8 cellular contexts compared by ENCODE assay signal in the genomic region with DNA sequence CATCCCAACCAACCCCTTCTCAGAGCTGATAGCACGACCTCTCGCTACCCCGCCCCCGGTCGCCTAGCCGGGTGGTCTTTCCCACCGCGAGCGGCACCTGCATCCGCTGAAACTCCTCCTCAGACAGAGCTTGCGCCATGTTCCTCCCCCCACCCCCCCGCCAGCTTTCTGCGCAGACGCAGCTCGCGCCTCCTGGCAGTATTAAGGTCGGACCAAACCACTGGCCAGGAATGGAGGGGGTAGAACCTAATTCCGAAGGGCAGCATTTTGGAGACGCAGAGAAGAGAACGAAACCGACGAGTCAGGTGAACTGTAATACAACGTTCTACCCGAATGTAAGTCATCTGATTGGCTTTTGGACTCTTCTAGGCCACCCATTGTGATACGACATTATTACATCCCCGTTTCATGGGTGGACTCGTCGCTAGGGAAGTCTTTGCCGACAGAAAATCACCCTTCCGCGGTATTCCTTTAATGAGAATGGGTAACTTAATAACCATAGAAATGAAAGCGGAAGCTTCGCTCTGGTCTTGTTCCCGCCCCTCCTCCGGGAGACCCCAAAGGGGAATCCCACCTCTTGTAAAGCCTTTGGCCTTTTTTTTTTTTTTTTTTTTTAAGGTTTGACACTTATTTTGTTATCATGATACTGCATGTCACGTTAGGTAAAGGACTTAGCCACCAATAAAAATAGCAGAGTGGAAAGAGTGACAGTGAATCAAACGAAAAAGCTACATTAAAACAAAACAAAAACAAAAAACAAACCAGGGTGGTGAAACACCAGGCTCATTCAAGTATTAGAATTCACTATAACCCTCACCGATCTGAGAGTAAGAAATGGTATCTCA. TPM values are rescaled to one million over a fixed set of nuclear protein-coding genes. Genes with fewer than 3 reads are reported as not detected.
DNase-seq lines count a peak whose midpoint lies in the region; ATAC-seq and TF ChIP-seq lines count a peak whose summit lies in the region.

A gene with protein sequence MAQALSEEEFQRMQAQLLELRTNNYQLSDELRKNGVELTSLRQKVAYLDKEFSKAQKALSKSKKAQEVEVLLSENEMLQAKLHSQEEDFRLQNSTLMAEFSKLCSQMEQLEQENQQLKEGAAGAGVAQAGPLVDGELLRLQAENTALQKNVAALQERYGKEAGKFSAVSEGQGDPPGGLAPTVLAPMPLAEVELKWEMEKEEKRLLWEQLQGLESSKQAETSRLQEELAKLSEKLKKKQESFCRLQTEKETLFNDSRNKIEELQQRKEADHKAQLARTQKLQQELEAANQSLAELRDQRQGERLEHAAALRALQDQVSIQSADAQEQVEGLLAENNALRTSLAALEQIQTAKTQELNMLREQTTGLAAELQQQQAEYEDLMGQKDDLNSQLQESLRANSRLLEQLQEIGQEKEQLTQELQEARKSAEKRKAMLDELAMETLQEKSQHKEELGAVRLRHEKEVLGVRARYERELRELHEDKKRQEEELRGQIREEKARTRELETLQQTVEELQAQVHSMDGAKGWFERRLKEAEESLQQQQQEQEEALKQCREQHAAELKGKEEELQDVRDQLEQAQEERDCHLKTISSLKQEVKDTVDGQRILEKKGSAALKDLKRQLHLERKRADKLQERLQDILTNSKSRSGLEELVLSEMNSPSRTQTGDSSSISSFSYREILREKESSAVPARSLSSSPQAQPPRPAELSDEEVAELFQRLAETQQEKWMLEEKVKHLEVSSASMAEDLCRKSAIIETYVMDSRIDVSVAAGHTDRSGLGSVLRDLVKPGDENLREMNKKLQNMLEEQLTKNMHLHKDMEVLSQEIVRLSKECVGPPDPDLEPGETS (minus strand): TSS at position 174 of the 845 bp plus-strand sequence. CDS start 35 bp downstream, at position 139.

- intact Hi-C loops in Panc1 (cut with micrococcal nuclease; ENCODE audit: unreplicated experiment), result no loop called here

- H3K36me3 ChIP-seq in Panc1 (ENCODE audit: control insufficient read depth, insufficient read depth, low read length) (no peaks in the 10 kb centered on the region), muscle layer of duodenum (ENCODE audit: control insufficient read depth in 1 of 2, insufficient read depth in 2 of 2, low read length in 2 of 2) (peaks cover 4 to 11% of the 10 kb centered on the region in 2 donors)

- BruUV-seq in Panc1 (replicated peaks; lab: Mats Ljungman, UMichigan), result no TSS peak

- H3K4me3 ChIP-seq in Jurkat, Clone E6-1 (ENCODE audit: low read length), result peak within 1 kb of the TSS; percentile 88
- peak within 1 kb of the TSS; percentile 94 to 99 for H3K4me3 ChIP-seq in Panc1 (ENCODE audit: low read depth in 2 of 2, low read length in 2 of 2)
- peak within 1 kb of the TSS; percentile 79 to 83 for H3K4me3 ChIP-seq in muscle layer of duodenum (ENCODE audit: low read depth in 1 of 2, low read length in 2 of 2)

- no peaks in the 10 kb centered on the region for H3K9me3 Mint-ChIP-seq in activated T-cell treated with anti-CD3 and anti-CD28 coated beads, Interleukin-2, amount 50 U/mL, for 4 hours

- in situ Hi-C loops in Panc1 (cut with HindIII; ENCODE audit: low pct_unique_long_range_greater_than_20kb, low sequenced_read_pairs), result no loop called here

- POLR2A ChIA-PET in Panc1 (lab: Charles Lee), result interaction anchor here (0.5 to 1.0 kb wide), 4 partner anchors 30 to 81 kb away, joined by 3 to 15 read pairs (median 5); a partner anchor contains a TSS

- peak; percentile 82 for DNase-seq in DMS114 treated with DMSO at 0.1 percent for 48 hours (lab: John Stamatoyannopoulos, UW; ENCODE audit: unreplicated experiment)
- peak; percentile 95 for DNase-seq in Jurkat, Clone E6-1 (ENCODE audit: low read depth, low spot score)
- peak; percentile 67 for DNase-seq in Panc1 (ENCODE audit: low read depth, low spot score)
- DNase-seq in activated T-cell treated with anti-CD3 and anti-CD28 coated beads, Interleukin-2, amount 50 U/mL, for 4 hours, result peak; percentile 71
- peak; percentile 64 for DNase-seq in stimulated activated CD8-positive, alpha-beta memory T cell treated with anti-CD3 and anti-CD28 coated beads, Interleukin-7, amount 100 ng/mL, for 4 hours (ENCODE audit: low read depth in 2 of 2)

- H3K4me1 Mint-ChIP-seq in activated T-cell treated with anti-CD3 and anti-CD28 coated beads, Interleukin-2, amount 50 U/mL, for 4 hours (ENCODE audit: low read depth), result peaks cover 33% of the 10 kb centered on the region

- H3K27me3 ChIP-seq in Panc1 (ENCODE audit: control insufficient read depth, insufficient read depth, low read length), result no peaks in the 10 kb centered on the region
- H3K27me3 ChIP-seq in muscle layer of duodenum (ENCODE audit: low read depth, low read length), result no peaks in the 10 kb centered on the region

- ATAC-seq in GM21529 (IDR thresholded peaks at IDR 0.05; ENCODE audit: unreplicated experiment), result peak; percentile 79
- peak; percentile 90 for ATAC-seq in Panc1
- peak; percentile 78 to 82 for ATAC-seq in activated T-cell treated with anti-CD3 and anti-CD28 coated beads, Interleukin-2, amount 50 U/mL, for 4 hours
- peak; percentile 90 for ATAC-seq in esophagus mucosa

- peaks cover 15% of the 10 kb centered on the region for H3K36me3 Mint-ChIP-seq in activated T-cell treated with anti-CD3 and anti-CD28 coated beads, Interleukin-2, amount 50 U/mL, for 4 hours (ENCODE audit: insufficient read depth)

- CTCF ChIA-PET in Panc1 (lab: Charles Lee), result no interaction called here

- H3K27me3 Mint-ChIP-seq in activated T-cell treated with anti-CD3 and anti-CD28 coated beads, Interleukin-2, amount 50 U/mL, for 4 hours (ENCODE audit: low read depth), result no peaks in the 10 kb centered on the region

- peak within 1 kb of the TSS; percentile 99 for H3K4me3 Mint-ChIP-seq in activated T-cell treated with anti-CD3 and anti-CD28 coated beads, Interleukin-2, amount 50 U/mL, for 4 hours

- H3K9me3 ChIP-seq in Panc1 (ENCODE audit: control insufficient read depth, insufficient read depth, low read depth, low read length), result no peaks in the 10 kb centered on the region
- no peaks in the 10 kb centered on the region for H3K9me3 ChIP-seq in muscle layer of duodenum (ENCODE audit: control insufficient read depth in 1 of 2, low read length in 2 of 2)

- TF ChIP-seq CTCF in Panc1 (IDR thresholded peaks at IDR 0.05), result no peak

- H3K4me1 ChIP-seq in Panc1 (ENCODE audit: control insufficient read depth, insufficient read depth, low read length) (0 out of 2 replicates have a peak, but pooled peaks cover 3% of the 10 kb centered on the region), muscle layer of duodenum (ENCODE audit: control insufficient read depth in 1 of 2, insufficient read depth in 2 of 2, low read length in 2 of 2) (peaks cover 7 to 9% of the 10 kb centered on the region in 2 donors)

- H3K27ac ChIP-seq in Panc1 (ENCODE audit: low read length) (peak within 1 kb of the TSS; percentile 96), muscle layer of duodenum (ENCODE audit: low read length) (peak within 1 kb of the TSS; percentile 92)

RNA-seq across cellular contexts. Expression of the gene that starts here (rescaled TPM):
- 43.4 TPM for polyA plus RNA-seq in Jurkat, Clone E6-1 (2012; ENCODE audit: insufficient read depth, insufficient read length)
- 51.0 TPM for total RNA-seq in Panc1 (2021; ENCODE audit: unreplicated experiment)
- 45.7 TPM for polyA plus RNA-seq in Panc1 (2012; ENCODE audit: insufficient read length)
- total RNA-seq in activated T-cell treated with anti-CD3 and anti-CD28 coated beads, Interleukin-2, amount 50 U/mL, for 4 hours, result 10 to 100 TPM; 42.2 to 58.1 (median 44.1) TPM
- total RNA-seq in esophagus mucosa, result 21.2 TPM

Comparison
In these comparisons a context has a peak if more than half of its experiments do, and no peak if none do; other contexts are left out.
1. Peak in every context shown above with its lines: DNase-seq, ATAC-seq, H3K4me3 ChIP-seq and H3K27ac ChIP-seq.